ENCODE assay signal across 9 cellular contexts in the genomic region with DNA sequence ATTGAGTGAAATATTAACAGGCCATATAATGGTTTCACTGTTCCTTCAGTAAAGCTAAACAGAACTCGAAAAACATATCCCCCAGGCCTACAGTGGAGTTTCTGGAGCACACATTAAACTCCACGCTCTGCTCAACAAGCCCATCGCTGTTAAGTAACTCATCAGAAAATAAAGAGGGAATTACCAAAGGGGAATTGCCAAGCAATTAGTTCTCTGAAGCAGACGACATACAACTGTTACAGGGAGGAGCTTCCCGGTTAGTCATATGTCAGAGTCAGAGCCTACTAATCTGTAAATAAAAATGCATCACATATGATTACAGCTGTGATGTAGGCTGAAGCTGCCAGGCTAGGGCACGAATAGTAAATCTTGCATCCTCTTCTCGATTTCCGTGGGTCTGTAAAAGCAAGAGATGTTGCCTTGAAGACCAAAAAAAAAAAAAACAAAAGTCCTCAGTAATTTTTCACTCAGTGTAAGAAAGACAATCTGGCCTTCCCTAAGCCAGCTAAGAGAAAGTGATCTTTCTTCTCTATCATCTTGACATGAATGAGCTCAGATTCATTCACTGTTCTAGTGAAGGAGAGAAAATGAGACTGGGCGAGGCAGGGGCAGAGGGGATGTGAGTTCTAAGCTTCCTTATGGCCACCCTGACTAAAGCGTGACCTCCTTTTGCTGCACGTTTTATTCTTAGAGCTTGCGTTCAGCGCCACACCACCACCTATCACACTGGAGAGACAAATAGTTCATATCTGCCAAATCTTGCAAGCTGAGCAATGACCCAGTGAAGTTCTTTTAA. TPM values are rescaled to one million over a fixed set of nuclear protein-coding genes. Genes with fewer than 3 reads are reported as not detected.
DNase-seq lines count a peak whose midpoint lies in the region; ATAC-seq, FAIRE-seq and TF ChIP-seq lines count a peak whose summit lies in the region.
"Had no signal": no experiment of that assay in that cellular context is flagged by ENCODE, and none has a peak within 500 bp of the region (broad histone marks: within the 10 kb centered on the region; RNA-seq: fewer than 3 reads in every experiment).

No MANE protein-coding gene starts in this region.

- H3K9ac ChIP-seq in endothelial cell of umbilical vein (replicated peaks; ENCODE audit: extremely low read depth, insufficient read depth, low read length), result no peak overlapping the region

- TF ChIP-seq CTCF in endothelial cell of umbilical vein (IDR thresholded peaks at IDR 0.05; ENCODE audit: extremely low read depth in 1 of 2, insufficient read depth in 1 of 2, low read depth in 1 of 2, low read length in 2 of 2) (no peak), mucosa of descending colon (IDR thresholded peaks at IDR 0.05) (no peak)

- peaks cover 37% of the 10 kb centered on the region for H3K79me2 ChIP-seq in endothelial cell of umbilical vein (ENCODE audit: control insufficient read depth, insufficient read depth, low read length)

- no peaks in the 10 kb centered on the region for H3K9me1 ChIP-seq in endothelial cell of umbilical vein (replicated peaks; ENCODE audit: control insufficient read depth, extremely low read depth, insufficient read depth, low read length)

- no peaks in the 10 kb centered on the region for H4K20me1 ChIP-seq in endothelial cell of umbilical vein (replicated peaks; ENCODE audit: control insufficient read depth, extremely low read depth, insufficient read depth, low read length)

- H3K4me1 ChIP-seq in endothelial cell of umbilical vein (ENCODE audit: control insufficient read depth, extremely low read depth, insufficient read depth, low read length) (peaks cover 7% of the 10 kb centered on the region), mucosa of descending colon (ENCODE audit: low read depth) (peaks cover 29% of the 10 kb centered on the region)

- H3K9me3 ChIP-seq in endothelial cell of umbilical vein (replicated peaks; ENCODE audit: control insufficient read depth, insufficient read depth, low read length) (no peaks in the 10 kb centered on the region), mucosa of descending colon (no peaks in the 10 kb centered on the region)

- H3K4me3 ChIP-seq in endothelial cell of umbilical vein (replicated peaks in 1 of 3; ENCODE audit: insufficient read depth in 1 of 3, low read depth in 1 of 3, low read length in 3 of 3), result no peak overlapping the region
- H3K4me3 ChIP-seq in mucosa of descending colon, result no peak overlapping the region

- H3K36me3 ChIP-seq in endothelial cell of umbilical vein (ENCODE audit: control insufficient read depth in 2 of 2, extremely low read depth in 1 of 2, insufficient read depth in 2 of 2, low read length in 2 of 2) (peaks cover 0 to 5% of the 10 kb centered on the region in 2 experiments), mucosa of descending colon (ENCODE audit: low read depth) (no peaks in the 10 kb centered on the region)

- no peak overlapping the region for H3K27ac ChIP-seq in endothelial cell of umbilical vein (ENCODE audit: insufficient read depth, low read depth, low read length)

- BruUV-seq in endothelial cell of umbilical vein (replicated peaks; lab: Mats Ljungman, UMichigan), result no TSS peak

- DNase-seq in AG08396 (ENCODE audit: low spot score) (peak; percentile 34), NCI-H446 treated with DMSO at 0.1 percent for 48 hours (lab: John Stamatoyannopoulos, UW) (peak; percentile 93), endothelial cell of umbilical vein (ENCODE audit: low read depth, low spot score) (no peak), mucosa of descending colon (no peak), NOMO-1 (lab: John Stamatoyannopoulos, UW; ENCODE audit: unreplicated experiment in 2 of 2) (no peak), HUDEP-2 (lab: John Stamatoyannopoulos, UW; ENCODE audit: unreplicated experiment in 76 of 76) (no peak), superior temporal gyrus (ENCODE audit: extremely low spot score) (no peak)

- CTCF ChIA-PET in endothelial cell of umbilical vein (lab: Charles Lee), result interaction anchor here (0.6 to 1.5 kb wide), 7 partner anchors 9 to 237 kb away, joined by 3 to 8 read pairs (median 4); no protein-coding TSS in a partner anchor

- no peak for FAIRE-seq in endothelial cell of umbilical vein (lab: Jason Lieb, UNC)
- FAIRE-seq: HTR-8/SVneo had no signal

- no peak for TF ChIP-seq POLR2A in endothelial cell of umbilical vein (IDR thresholded peaks at IDR 0.05; ENCODE audit: low read depth, low read length)

- no peak overlapping the region for H2AFZ ChIP-seq in endothelial cell of umbilical vein (ENCODE audit: low read depth, low read length)

- H3K27me3 ChIP-seq in endothelial cell of umbilical vein (ENCODE audit: control insufficient read depth in 2 of 2, insufficient read depth in 2 of 2, low read length in 2 of 2), result no peaks in the 10 kb centered on the region

- ATAC-seq in mucosa of descending colon, result peak; percentile 80
- ATAC-seq in HG03354 (IDR thresholded peaks at IDR 0.05; ENCODE audit: poor library complexity, severe bottlenecking, unreplicated experiment), result no peak

- no peak overlapping the region for H3K4me2 ChIP-seq in endothelial cell of umbilical vein (ENCODE audit: insufficient read depth, low read length)

- dilution Hi-C loops in endothelial cell of umbilical vein (cut with MboI; ENCODE audit: extremely low pct_ligation_motif_present, low sequenced_read_pairs), result no loop called here

- POLR2A ChIA-PET in endothelial cell of umbilical vein (lab: Charles Lee), result no interaction called here

- intact Hi-C loops in endothelial cell of umbilical vein (cut with micrococcal nuclease), result no loop called here
- intact Hi-C loops in mucosa of descending colon (cut with DNase I, micrococcal nuclease), result no loop called here

TF ChIP-seq in endothelial cell of umbilical vein, 7 proteins besides CTCF, POLR2A, EP300 and RAD21:
- peak; percentile 11 for TF ChIP-seq FOS (IDR thresholded peaks at IDR 0.05; ENCODE audit: borderline replicate concordance, insufficient read depth, low read length)
- TF ChIP-seq GATA2 (IDR thresholded peaks at IDR 0.05; ENCODE audit: insufficient read depth, insufficient read length, low read depth, low read length), result no peak
- no peak for TF ChIP-seq JUN (IDR thresholded peaks at IDR 0.05; ENCODE audit: borderline replicate concordance, insufficient read depth, insufficient read length, low read depth)
- no peak for TF ChIP-seq EZH2 (IDR thresholded peaks at IDR 0.05; ENCODE audit: borderline replicate concordance, low read depth, low read length, severe bottlenecking)
- TF ChIP-seq MYC (IDR thresholded peaks at IDR 0.05; ENCODE audit: low read depth, low read length), result no peak
TF ChIP-seq in endothelial cell of umbilical vein: peak in this region for 1.

RNA-seq across cellular contexts. Expression of a gene that starts 13.8 kb away (rescaled TPM):
- total RNA-seq in endothelial cell of umbilical vein (33.0 and 34.1 TPM in 2 replicates), mucosa of descending colon (10 to 100 TPM; 30.4 to 87.3 (median 50.1) TPM)
- 16.4 and 23.3 TPM in 2 replicates for polyA plus RNA-seq in endothelial cell of umbilical vein
- 9.0 and 9.5 TPM in 2 replicates for polyA plus RNA-seq in endothelial cell of umbilical vein (2011; cell fraction: cytosol; rRNA removed)
- 23.7 and 25.8 TPM in 2 replicates for polyA plus RNA-seq in endothelial cell of umbilical vein (2011; cell fraction: nucleus; rRNA removed)
- polyA plus RNA-seq in endothelial cell of umbilical vein (2012), result 8.1 and 10.2 TPM in 2 replicates
- polyA minus RNA-seq in endothelial cell of umbilical vein, result 70.2 and 70.9 TPM in 2 replicates
- 4.3 TPM for polyA minus RNA-seq in endothelial cell of umbilical vein (2011; cell fraction: cytosol; rRNA and poly(A)+ RNA removed)
- 90.2 and 138 TPM in 2 replicates for polyA minus RNA-seq in endothelial cell of umbilical vein (2011; cell fraction: nucleus; rRNA and poly(A)+ RNA removed)

Comparison
In these comparisons a context has a peak if more than half of its experiments do, and no peak if none do; other contexts are left out.
1. DNase-seq: peak in AG08396 (single experiment) and NCI-H446 treated with DMSO at 0.1 percent for 48 hours (single experiment); none in endothelial cell of umbilical vein (single experiment), mucosa of descending colon (0 of 3), NOMO-1 (0 of 2), HUDEP-2 (0 of 76) and superior temporal gyrus (single experiment).